2 cellular contexts compared by ENCODE assay signal in the genomic region with DNA sequence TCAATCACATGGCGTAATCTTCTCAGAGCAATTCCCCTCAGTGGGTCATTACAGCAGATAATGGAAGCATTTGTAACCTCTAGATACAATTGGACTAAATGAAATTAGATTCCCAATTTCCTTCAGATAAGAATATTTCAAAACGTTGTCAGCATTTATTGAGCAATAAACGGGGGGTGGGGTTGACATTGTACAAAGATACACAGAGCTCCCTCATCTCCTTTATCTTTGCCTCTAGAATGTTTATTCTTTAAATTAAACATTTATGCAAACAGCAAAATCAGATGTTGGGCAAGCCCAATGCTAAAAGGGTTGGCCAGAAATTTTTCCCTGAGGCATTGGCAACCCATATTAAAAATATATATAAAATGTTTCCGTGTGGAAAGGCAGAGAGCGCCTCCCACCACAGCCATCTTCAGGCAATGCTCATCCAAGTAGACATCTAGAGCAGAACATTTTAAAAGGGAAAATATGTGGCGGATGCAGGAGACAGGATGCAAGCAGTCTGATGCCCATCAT.
TF ChIP-seq lines count a peak whose summit lies in the region.

No MANE protein-coding gene starts in this region.

TF ChIP-seq in IMR-90, 13 proteins besides CTCF, POLR2A, EP300 and RAD21 (continued from another document):
- no peak for TF ChIP-seq RCOR1 (IDR thresholded peaks at IDR 0.05; ENCODE audit: insufficient replicate concordance, low read length)
TF ChIP-seq in IMR-90: peak in this region for 1.

TF ChIP-seq in K562, 482 proteins besides CTCF, POLR2A, EP300 and RAD21 (continued from another document):
- TF ChIP-seq CEBPG (CRISPR knock-in tag; IDR thresholded peaks at IDR 0.05) (no peak), CEBPG (tag; conservative IDR thresholded peaks at IDR 0.05 in 1 of 2, IDR thresholded peaks at IDR 0.05 in 1 of 2) (peak in 1 of 2 experiments; percentile 46; a peak in 1 of 4 replicates), PML (IDR thresholded peaks at IDR 0.05; ENCODE audit: low read length) (no peak)
TF ChIP-seq in K562: peak in this region for 2.
